Comparison of ENCODE assay signal across 8 cellular contexts in genomic region chr19:8396563-8397203, GRCh38. TPM values are rescaled to one million over a fixed set of nuclear protein-coding genes. Genes with fewer than 3 reads are reported as not detected.
DNase-seq lines count a peak whose midpoint lies in the region; ATAC-seq and TF ChIP-seq lines count a peak whose summit lies in the region.

No MANE protein-coding gene starts in this region.

- no peak overlapping the region for H4K91ac ChIP-seq in H9 (ENCODE audit: insufficient read length, low read depth, low read length)

- H3K9ac ChIP-seq in H9 (ENCODE audit: extremely low read depth, insufficient read length, low read length) = no peak overlapping the region

- no peak overlapping the region for H4K8ac ChIP-seq in H9 (replicated peaks; ENCODE audit: insufficient read length, low read depth, low read length)

- H2AK5ac ChIP-seq in H9 (ENCODE audit: insufficient read length, low read length) = no peak overlapping the region

- no peak overlapping the region; a peak in 1 of 5 replicates for H3K4me3 Mint-ChIP-seq in H9
- H3K4me3 Mint-ChIP-seq in activated naive CD4-positive, alpha-beta T cell treated with anti-CD3 and anti-CD28 coated beads for 36 hours = no peak overlapping the region
- H3K4me3 Mint-ChIP-seq in progenitor cell of endocrine pancreas (ENCODE audit: low read depth) = no peak overlapping the region

- no peak overlapping the region for H3K18ac ChIP-seq in H9 (ENCODE audit: insufficient read length, low read depth, low read length)

- no peak overlapping the region for H2BK12ac ChIP-seq in H9 (ENCODE audit: insufficient read length, low read depth, low read length)

- H3T11ph ChIP-seq in H9 (ENCODE audit: low read length) = no peak overlapping the region

- no peak overlapping the region for H2BK5ac ChIP-seq in H9 (ENCODE audit: insufficient read length, low read length)

- H3K27ac ChIP-seq in H9 (ENCODE audit: insufficient read length, low read depth, low read length) = no peak overlapping the region
- peak overlapping the region in 2 of 4 donors; percentile 98 to 100 for H3K27ac ChIP-seq in gastroesophageal sphincter
- H3K27ac ChIP-seq in aorta (ENCODE audit: low read depth in 1 of 2, low read length in 2 of 2) = no peak overlapping the region

- H3K79me2 ChIP-seq in H9 (ENCODE audit: insufficient read depth, low read length) = peaks cover 8% of the 10 kb centered on the region; the same call in 1 of the 2 replicates

- H3K27me3 ChIP-seq in H9 (ENCODE audit: insufficient read depth, low read length) (no peaks in the 10 kb centered on the region), gastroesophageal sphincter (no peaks in the 10 kb centered on the region), aorta (ENCODE audit: control insufficient read depth in 1 of 2, insufficient read depth in 2 of 2, low read length in 1 of 2) (no peaks in the 10 kb centered on the region)

- peaks cover 9 to 12% of the 10 kb centered on the region in 2 experiments for H3K4me1 Mint-ChIP-seq in H9
- H3K4me1 Mint-ChIP-seq in activated naive CD4-positive, alpha-beta T cell treated with anti-CD3 and anti-CD28 coated beads for 36 hours (ENCODE audit: low read depth) = peaks cover 29% of the 10 kb centered on the region
- H3K4me1 Mint-ChIP-seq in progenitor cell of endocrine pancreas (ENCODE audit: low read depth) = peaks cover 21% of the 10 kb centered on the region

- H3K27me3 Mint-ChIP-seq in H9 (ENCODE audit: low read depth) (no peaks in the 10 kb centered on the region), progenitor cell of endocrine pancreas (no peaks in the 10 kb centered on the region)
- H3K27me3 Mint-ChIP-seq in activated naive CD4-positive, alpha-beta T cell treated with anti-CD3 and anti-CD28 coated beads for 36 hours (ENCODE audit: low read depth) = no peaks in the 10 kb centered on the region

- WGBS in H9 (ENCODE audit: extremely low coverage, insufficient read length, low lambda C conversion rate) = no CpG with 5 or more reads among the region's 22 CpGs
- WGBS in gastroesophageal sphincter (ENCODE audit: low coverage in 1 of 2), 2 donors = 32 to 46% methylated on average over 7 to 9 of the region's 22 CpGs
- 43 to 45% methylated on average over 20 to 22 of the region's 22 CpGs for WGBS in aorta, 2 donors

- TF ChIP-seq EP300 in gastroesophageal sphincter (IDR thresholded peaks at IDR 0.05) = no peak

- H3K9me3 Mint-ChIP-seq in H9 (no peaks in the 10 kb centered on the region; a peak in 1 of 5 replicates), progenitor cell of endocrine pancreas (ENCODE audit: low read depth) (no peaks in the 10 kb centered on the region)
- H3K9me3 Mint-ChIP-seq in activated naive CD4-positive, alpha-beta T cell treated with anti-CD3 and anti-CD28 coated beads for 36 hours = no peaks in the 10 kb centered on the region

- no peak overlapping the region for H2AFZ ChIP-seq in H9 (ENCODE audit: low read length)

- no peaks in the 10 kb centered on the region for H3K23me2 ChIP-seq in H9 (ENCODE audit: insufficient read length, low read depth, low read length, poor library complexity, severe bottlenecking)

- H3K23ac ChIP-seq in H9 (ENCODE audit: insufficient read length, low read depth, low read length) = no peak overlapping the region

- CTCF ChIA-PET in activated naive CD4-positive, alpha-beta T cell treated with anti-CD3 and anti-CD28 coated beads for 36 hours (lab: Charles Lee) = interaction anchor here (0.5 to 6.6 kb wide), 4 partner anchors 43 to 60 kb away, joined by 3 to 41 read pairs (median 19); no protein-coding TSS in a partner anchor

- H3K36me3 ChIP-seq in gastroesophageal sphincter (peaks cover 0 to 38% of the 10 kb centered on the region in 2 donors), aorta (ENCODE audit: control insufficient read depth in 1 of 2, insufficient read depth in 2 of 2, low read length in 1 of 2) (no peaks in the 10 kb centered on the region)

- H3K4me3 ChIP-seq in gastroesophageal sphincter (no peak overlapping the region), aorta (ENCODE audit: low read length in 2 of 2) (no peak overlapping the region)

- H4K5ac ChIP-seq in H9 (ENCODE audit: insufficient read length, low read depth, low read length) = no peak overlapping the region

- no peak for TF ChIP-seq POLR2A in gastroesophageal sphincter (IDR thresholded peaks at IDR 0.05)

- no peak overlapping the region for H3K14ac ChIP-seq in H9 (ENCODE audit: insufficient read depth, low read length)

- TF ChIP-seq CTCF in H9 (conservative IDR thresholded peaks at IDR 0.05) = peak; percentile 81
- TF ChIP-seq CTCF in gastroesophageal sphincter (IDR thresholded peaks at IDR 0.05) = peak in 3 of 4 experiments; percentile 41 to 76 (median 61)
- peak; percentile 54 for TF ChIP-seq CTCF in progenitor cell of endocrine pancreas (IDR thresholded peaks at IDR 0.05; ENCODE audit: unreplicated experiment)

- H3K36me3 Mint-ChIP-seq in H9 (ENCODE audit: insufficient read depth in 1 of 3, low read depth in 3 of 3) (peaks cover 6 to 16% (median 13%) of the 10 kb centered on the region in 3 experiments; a peak in 6 of 7 replicates), progenitor cell of endocrine pancreas (ENCODE audit: insufficient read depth) (peaks cover 7% of the 10 kb centered on the region)
- H3K36me3 Mint-ChIP-seq in activated naive CD4-positive, alpha-beta T cell treated with anti-CD3 and anti-CD28 coated beads for 36 hours (ENCODE audit: low read depth) = peaks cover 3% of the 10 kb centered on the region

- DNase-seq in ACHN (peak; percentile 42), H9 (peak; percentile 81), progenitor cell of endocrine pancreas (ENCODE audit: low spot score, unreplicated experiment) (no peak), aorta (peak; percentile 76 to 92)
- peak; percentile 80 for DNase-seq in activated naive CD4-positive, alpha-beta T cell treated with anti-CD3 and anti-CD28 coated beads for 36 hours

- H3K4me1 ChIP-seq in H9 (ENCODE audit: insufficient read depth, low read length) = no peaks in the 10 kb centered on the region
- H3K4me1 ChIP-seq in gastroesophageal sphincter = peaks cover 0 to 69% (median 51%) of the 10 kb centered on the region in 3 donors
- no peaks in the 10 kb centered on the region for H3K4me1 ChIP-seq in aorta (ENCODE audit: control insufficient read depth in 1 of 2, insufficient read depth in 2 of 2, low read length in 2 of 2)

- H3K9me3 ChIP-seq in H9 (ENCODE audit: control insufficient read depth, low read depth, low read length) (no peaks in the 10 kb centered on the region), gastroesophageal sphincter (no peaks in the 10 kb centered on the region), aorta (ENCODE audit: control insufficient read depth, low read length) (no peaks in the 10 kb centered on the region)

- H3K4me2 ChIP-seq in H9 (ENCODE audit: insufficient read depth, insufficient read length, low read length) = no peak overlapping the region

- H2BK15ac ChIP-seq in H9 (ENCODE audit: low read depth, low read length) = no peak overlapping the region

- intact Hi-C loops in activated naive CD4-positive, alpha-beta T cell treated with anti-CD3 and anti-CD28 coated beads for 36 hours (cut with micrococcal nuclease) = loop anchor here (1.0 kb wide), 1 partner anchor 42 kb away; no protein-coding TSS in a partner anchor
- intact Hi-C loops in aorta (cut with DNase I) = loop anchor here in 1 of 2 donors (2.0 kb wide), 1 partner anchor 42 kb away; no protein-coding TSS in a partner anchor

- H3K56ac ChIP-seq in H9 (ENCODE audit: insufficient read length, low read depth, low read length) = no peak overlapping the region

- ATAC-seq in SK-N-SH treated with all-trans-retinoic acid at 6 μM for 48 hours (peak; percentile 85), gastroesophageal sphincter (peak; percentile 44), aorta (ENCODE audit: low FRiP score) (no peak), GM19455 (IDR thresholded peaks at IDR 0.05; ENCODE audit: unreplicated experiment) (no peak)

- no peak overlapping the region for H3K4ac ChIP-seq in H9 (ENCODE audit: low read depth, low read length)

- no peak overlapping the region for H2BK120ac ChIP-seq in H9 (ENCODE audit: low read depth, low read length, poor library complexity, severe bottlenecking)

- in situ Hi-C loops in ACHN (cut with HindIII; ENCODE audit: low pct_ligation_motif_present, low pct_unique_long_range_greater_than_20kb, low sequenced_read_pairs) = no loop called here

- H3K27ac Mint-ChIP-seq in H9 = peak overlapping the region; percentile 34 to 97 (median 72); a peak in 5 of 7 replicates
- no peak overlapping the region for H3K27ac Mint-ChIP-seq in activated naive CD4-positive, alpha-beta T cell treated with anti-CD3 and anti-CD28 coated beads for 36 hours
- H3K27ac Mint-ChIP-seq in progenitor cell of endocrine pancreas = peak overlapping the region; percentile 88

- no peak overlapping the region for H2BK20ac ChIP-seq in H9 (ENCODE audit: low read depth, low read length, poor library complexity, severe bottlenecking)

- H4K20me1 ChIP-seq in H9 (ENCODE audit: control insufficient read depth, insufficient read depth, insufficient read length) = no peaks in the 10 kb centered on the region

- peaks cover 6% of the 10 kb centered on the region for H3K79me1 ChIP-seq in H9 (ENCODE audit: insufficient read depth, low read depth, low read length, poor library complexity, severe bottlenecking)

RNA-seq across cellular contexts. Expression of gene RAB11B, which starts 6.5 kb away (rescaled TPM):
- total RNA-seq in H9 (2021) = 106 and 107 TPM in 2 replicates
- 10 to 100 TPM; 61.9 to 69.6 TPM for total RNA-seq in activated naive CD4-positive, alpha-beta T cell treated with anti-CD3 and anti-CD28 coated beads for 36 hours
- total RNA-seq in gastroesophageal sphincter = 10 to 100 TPM; 28.6 to 71.8 (median 36.1) TPM
- total RNA-seq in progenitor cell of endocrine pancreas = 180 and 191 TPM in 2 replicates
- total RNA-seq in aorta = 100 to 1,000 TPM; 119 TPM
- polyA plus RNA-seq in aorta = 100 to 1,000 TPM in 1 of 2 donors, 10 to 100 TPM in 1; 68.6 to 116 TPM

RNA-seq across cellular contexts. Expression of gene MARCHF2, which starts 16.4 kb away (rescaled TPM):
- total RNA-seq in H9 (2021) (23.1 and 27.5 TPM in 2 replicates), gastroesophageal sphincter (100 to 1,000 TPM; 125 to 330 (median 237) TPM), progenitor cell of endocrine pancreas (21.3 and 23.0 TPM in 2 replicates), aorta (10 to 100 TPM; 61.8 to 70.5 TPM)
- 10 to 100 TPM in 1 of 2 experiments, 1 to 10 TPM in 1; 9.2 to 10.3 TPM for total RNA-seq in activated naive CD4-positive, alpha-beta T cell treated with anti-CD3 and anti-CD28 coated beads for 36 hours
- polyA plus RNA-seq in aorta = 10 to 100 TPM; 50.1 to 61.7 TPM

RNA-seq across cellular contexts. Expression of gene ANGPTL4, which starts 32.7 kb away (rescaled TPM):
- total RNA-seq in H9 (2021) = 1.9 and 2.5 TPM in 2 replicates
- not detected for total RNA-seq in activated naive CD4-positive, alpha-beta T cell treated with anti-CD3 and anti-CD28 coated beads for 36 hours
- 10 to 100 TPM in 3 of 4 donors, 1 to 10 TPM in 1; 4.4 to 48.2 (median 19.4) TPM for total RNA-seq in gastroesophageal sphincter
- total RNA-seq in progenitor cell of endocrine pancreas = 0.77 and 1.1 TPM in 2 replicates
- total RNA-seq in aorta = 10 to 100 TPM; 39.9 to 45.1 TPM
- polyA plus RNA-seq in aorta = 10 to 100 TPM; 10.1 to 19.5 TPM

RNA-seq across cellular contexts. Expression of gene HNRNPM, which starts 48.1 kb away (rescaled TPM):
- total RNA-seq in H9 (2021) = 458 and 468 TPM in 2 replicates
- total RNA-seq in activated naive CD4-positive, alpha-beta T cell treated with anti-CD3 and anti-CD28 coated beads for 36 hours = 100 to 1,000 TPM; 151 to 169 TPM
- 100 to 1,000 TPM in 2 of 4 donors, 10 to 100 TPM in 2; 75.1 to 120 (median 101) TPM for total RNA-seq in gastroesophageal sphincter
- 320 and 333 TPM in 2 replicates for total RNA-seq in progenitor cell of endocrine pancreas
- 100 to 1,000 TPM; 134 to 148 TPM for total RNA-seq in aorta
- polyA plus RNA-seq in aorta = 100 to 1,000 TPM; 106 to 112 TPM

RNA-seq across cellular contexts. Expression of gene KANK3, which starts 53.6 kb away (rescaled TPM):
- 5.3 and 7.7 TPM in 2 replicates for total RNA-seq in H9 (2021)
- total RNA-seq in activated naive CD4-positive, alpha-beta T cell treated with anti-CD3 and anti-CD28 coated beads for 36 hours = under 1 TPM; 0.17 to 0.36 TPM
- 10 to 100 TPM in 3 of 4 donors, 1 to 10 TPM in 1; 9.8 to 22.3 (median 19.2) TPM for total RNA-seq in gastroesophageal sphincter
- 0.36 and 0.91 TPM in 2 replicates for total RNA-seq in progenitor cell of endocrine pancreas
- total RNA-seq in aorta = 10 to 100 TPM; 15.9 to 23.9 TPM
- 1 to 10 TPM in 1 of 2 donors, under 1 TPM in 1; 0.50 to 1.8 TPM for polyA plus RNA-seq in aorta

Comparison
In these comparisons a context has a peak if more than half of its experiments do, and no peak if none do; other contexts are left out.
1. ATAC-seq: peak in SK-N-SH treated with all-trans-retinoic acid at 6 μM for 48 hours (single experiment) and gastroesophageal sphincter (single experiment); none in aorta (single experiment) and GM19455 (single experiment).
2. Peak in every context shown above with its lines, with median percentiles within 50 percentile points of each other: CTCF ChIP-seq.